Comparison of ENCODE assay signal across 15 cellular contexts in genomic region chr1:43963890-43964289, GRCh38.
"Had no signal": no experiment of that assay in that cellular context is flagged by ENCODE, and none has a peak within 500 bp of the region (broad histone marks: within the 10 kb centered on the region; RNA-seq: fewer than 3 reads in every experiment).

No MANE protein-coding gene starts in this region.

- H3K79me2 ChIP-seq: parathyroid adenoma had no signal

- H3K9ac ChIP-seq: parathyroid adenoma had no signal

- DNase-seq: cortex of kidney; effector CD4-positive, alpha-beta T cell; hypothalamus; immature natural killer cell; islet precursor cell; kidney glomerular epithelial cell; left ventricle myocardium superior; natural killer cell; stimulated activated CD4-positive, alpha-beta T cell treated with anti-CD3 and anti-CD28 coated beads, Interleukin-4, amount 100 ng/mL, for 4 hours; stimulated activated naive CD8-positive, alpha-beta T cell treated with anti-CD3 and anti-CD28 coated beads, Interleukin-15, Interleukin-2, amounts not matched to agents 100 U/mL and 50 U/mL, for 24 hours; trophoblast cell had no signal

- H2AFZ ChIP-seq: parathyroid adenoma had no signal

- H3K27me3 ChIP-seq: vagina had no signal

- H3K4me1 ChIP-seq: parathyroid adenoma, vagina had no signal

- H3K4me2 ChIP-seq: smooth muscle cell had no signal

- H3K27ac ChIP-seq: parathyroid adenoma, vagina had no signal

- H3K9me3 ChIP-seq: vagina had no signal

- H3K4me3 ChIP-seq: lung, smooth muscle cell, vagina had no signal
